35 cellular contexts compared by ENCODE assay signal in genomic region chr18:22882084-22882483, GRCh38. TPM values are rescaled to one million over a fixed set of nuclear protein-coding genes. Genes with fewer than 3 reads are reported as not detected.
DNase-seq lines count a peak whose midpoint lies in the region; ATAC-seq, FAIRE-seq and TF ChIP-seq lines count a peak whose summit lies in the region.
"Had no signal": no experiment of that assay in that cellular context is flagged by ENCODE, and none has a peak within 500 bp of the region (broad histone marks: within the 10 kb centered on the region; RNA-seq: fewer than 3 reads in every experiment).

No MANE protein-coding gene starts in this region.

- no peak for TF ChIP-seq EP300 in HepG2 (IDR thresholded peaks at IDR 0.05; ENCODE audit: low read depth in 2 of 2, low read length in 2 of 2)
- no peak for TF ChIP-seq EP300 in HepG2 (CRISPR knock-in tag; IDR thresholded peaks at IDR 0.05; ENCODE audit: borderline replicate concordance)
- TF ChIP-seq EP300 in A549 (IDR thresholded peaks at IDR 0.05): no peak
- no peak for TF ChIP-seq EP300 in K562 (IDR thresholded peaks at IDR 0.05; ENCODE audit: low read length)

- H3K36me3 Mint-ChIP-seq in GM23338 (ENCODE audit: low read depth): peaks cover 21% of the 10 kb centered on the region
- H3K36me3 Mint-ChIP-seq: CD14-positive monocyte; CD4-positive, CD25-positive, alpha-beta regulatory T cell; CD8-positive, alpha-beta memory T cell; CD8-positive, alpha-beta T cell had no signal

- no peak overlapping the region for H4K91ac ChIP-seq in IMR-90 (ENCODE audit: insufficient read depth, low read depth, low read length)

- ATAC-seq in HepG2: no peak
- ATAC-seq in right lobe of liver: no peak
- no peak for ATAC-seq in A549
- no peak for ATAC-seq in IMR-90 (ENCODE audit: low read depth)
- no peak for ATAC-seq in K562
- ATAC-seq in GM21825 (IDR thresholded peaks at IDR 0.05; ENCODE audit: unreplicated experiment): no peak
- ATAC-seq in GM23338: no peak
- ATAC-seq: CD8-positive, alpha-beta T cell had no signal

- in situ Hi-C loops in HepG2 (cut with HindIII; ENCODE audit: extremely low pct_ligation_motif_present, low pct_unique_long_range_greater_than_20kb) (no loop called here), IMR-90 (cut with MboI; ENCODE audit: low sequenced_read_pairs) (no loop called here), K562 (cut with MboI) (no loop called here)

- no peaks in the 10 kb centered on the region for H3K9me1 ChIP-seq in IMR-90 (ENCODE audit: insufficient read depth, low read length)
- H3K9me1 ChIP-seq in K562 (ENCODE audit: control insufficient read depth, insufficient read depth, low read length): no peaks in the 10 kb centered on the region

- no peak overlapping the region for H4K8ac ChIP-seq in IMR-90 (ENCODE audit: low read depth in 2 of 2, low read length in 2 of 2)

- H3K27ac Mint-ChIP-seq in GM23338: no peak overlapping the region
- H3K27ac Mint-ChIP-seq: B cell; CD14-positive monocyte; CD4-positive, alpha-beta memory T cell; CD4-positive, alpha-beta T cell; CD4-positive, CD25-positive, alpha-beta regulatory T cell; CD8-positive, alpha-beta memory T cell; CD8-positive, alpha-beta T cell had no signal

- H3K9ac ChIP-seq in HepG2 (ENCODE audit: insufficient read depth, low read depth, low read length) (no peak overlapping the region), IMR-90 (ENCODE audit: low read depth, low read length) (no peak overlapping the region), K562 (ENCODE audit: insufficient read depth in 1 of 2, low read depth in 2 of 2, low read length in 2 of 2) (no peak overlapping the region)
- H3K9ac ChIP-seq: BLaER1; BLaER1 treated with 17β-estradiol and CSF1 and Interleukin-3, amounts not matched to agents 10 nM and 100 nM had no signal

- H2BK5ac ChIP-seq in IMR-90 (ENCODE audit: low read depth, low read length, poor library complexity, severe bottlenecking): no peak overlapping the region

- no peak overlapping the region for H2AK9ac ChIP-seq in IMR-90 (replicated peaks; ENCODE audit: low read depth, low read length, poor library complexity)

- peaks cover 28% of the 10 kb centered on the region for H3K9me3 Mint-ChIP-seq in GM23338
- H3K9me3 Mint-ChIP-seq: CD4-positive, alpha-beta T cell; CD8-positive, alpha-beta T cell had no signal

- H3K27me3 ChIP-seq in HepG2 (ENCODE audit: control insufficient read depth in 1 of 2, insufficient read depth in 2 of 2, low read length in 2 of 2) (no peaks in the 10 kb centered on the region), right lobe of liver (no peaks in the 10 kb centered on the region), IMR-90 (ENCODE audit: control insufficient read depth, insufficient read depth, low read length) (peaks cover 2% of the 10 kb centered on the region; the same call in 1 of the 2 replicates), K562 (ENCODE audit: control insufficient read depth in 2 of 2, insufficient read depth in 2 of 2, low read length in 2 of 2) (no peaks in the 10 kb centered on the region; a peak in 3 of 5 replicates), GM23338 (ENCODE audit: insufficient read depth) (no peaks in the 10 kb centered on the region)
- H3K27me3 ChIP-seq: BE2C; BLaER1; BLaER1 treated with 17β-estradiol and CSF1 and Interleukin-3, amounts not matched to agents 10 nM and 100 nM had no signal

- H3K79me1 ChIP-seq in IMR-90 (ENCODE audit: low read depth in 1 of 2, low read length in 2 of 2): no peaks in the 10 kb centered on the region

- no peak overlapping the region for H3K23ac ChIP-seq in IMR-90 (ENCODE audit: low read depth, low read length)

- H3K4me1 ChIP-seq in HepG2 (ENCODE audit: insufficient read depth, low read length): no peaks in the 10 kb centered on the region
- no peaks in the 10 kb centered on the region for H3K4me1 ChIP-seq in right lobe of liver
- H3K4me1 ChIP-seq in A549: no peaks in the 10 kb centered on the region
- H3K4me1 ChIP-seq in IMR-90 (ENCODE audit: control insufficient read depth, insufficient read depth, low read length): no peaks in the 10 kb centered on the region; the same call in 1 of the 2 replicates
- H3K4me1 ChIP-seq in K562 (replicated peaks in 1 of 2; ENCODE audit: control insufficient read depth in 2 of 2, insufficient read depth in 2 of 2, low read length in 2 of 2): no peaks in the 10 kb centered on the region; a peak in 1 of 5 replicates
- peaks cover 5% of the 10 kb centered on the region; the same call in 1 of the 2 replicates for H3K4me1 ChIP-seq in GM23338 (ENCODE audit: insufficient read depth)
- H3K4me1 ChIP-seq: BE2C; BLaER1; BLaER1 treated with 17β-estradiol and CSF1 and Interleukin-3, amounts not matched to agents 10 nM and 100 nM had no signal

- H2AK5ac ChIP-seq in IMR-90 (ENCODE audit: low read depth, low read length): no peak overlapping the region

- H3K27ac ChIP-seq in HepG2 (ENCODE audit: extremely low read length, insufficient read depth, low read length) (no peak overlapping the region), right lobe of liver (no peak overlapping the region), A549 (no peak overlapping the region), IMR-90 (ENCODE audit: insufficient read depth, low read length) (no peak overlapping the region), K562 (ENCODE audit: extremely low read depth, low read depth, low read length) (no peak overlapping the region), GM23338 (ENCODE audit: low read depth) (no peak overlapping the region)
- H3K27ac ChIP-seq: 22Rv1; BLaER1; BLaER1 treated with 17β-estradiol and CSF1 and Interleukin-3, amounts not matched to agents 10 nM and 100 nM; C4-2B had no signal

- no peak overlapping the region for H3K4ac ChIP-seq in IMR-90 (ENCODE audit: low read depth, low read length)

- H2AFZ ChIP-seq in HepG2 (ENCODE audit: low read length) (no peak overlapping the region), IMR-90 (replicated peaks; ENCODE audit: low read length, poor library complexity) (no peak overlapping the region), K562 (ENCODE audit: low read depth, low read length) (no peak overlapping the region), GM23338 (no peak overlapping the region)

- H3K18ac ChIP-seq in IMR-90 (ENCODE audit: low read depth, low read length): no peak overlapping the region

- no peak overlapping the region for H2BK20ac ChIP-seq in IMR-90 (ENCODE audit: low read depth, low read length)

- no peaks in the 10 kb centered on the region for H3F3A ChIP-seq in GM23338 (replicated peaks; ENCODE audit: low read depth)

- TF ChIP-seq POLR2A in HepG2 (IDR thresholded peaks at IDR 0.05; ENCODE audit: insufficient read depth in 1 of 2, low read depth in 2 of 2, low read length in 2 of 2) (no peak), right lobe of liver (IDR thresholded peaks at IDR 0.05) (no peak), A549 (IDR thresholded peaks at IDR 0.05; ENCODE audit: low read length) (no peak), IMR-90 (IDR thresholded peaks at IDR 0.05; ENCODE audit: low read depth, low read length) (no peak), K562 (conservative IDR thresholded peaks at IDR 0.05) (no peak)

- H3K27me3 Mint-ChIP-seq in GM23338 (ENCODE audit: insufficient read depth, low read depth, poor library complexity): peaks cover 3% of the 10 kb centered on the region

- H3K79me2 ChIP-seq in HepG2 (ENCODE audit: insufficient read depth, low read length): no peaks in the 10 kb centered on the region
- no peaks in the 10 kb centered on the region for H3K79me2 ChIP-seq in K562 (ENCODE audit: control insufficient read depth, insufficient read depth, low read length)
- no peaks in the 10 kb centered on the region for H3K79me2 ChIP-seq in GM23338 (replicated peaks; ENCODE audit: insufficient read depth)

- DNase-seq in HepG2 (ENCODE audit: low spot score): no peak
- no peak for DNase-seq in right lobe of liver
- no peak for DNase-seq in A549 (ENCODE audit: low read depth in 1 of 2, low spot score in 1 of 2)
- DNase-seq in IMR-90: no peak
- DNase-seq in K562 (ENCODE audit: extremely low read depth in 1 of 4, low spot score in 3 of 4): no peak
- DNase-seq in GM23338 (ENCODE audit: low spot score): no peak
- DNase-seq in NCI-H1417 treated with DMSO at 0.1 percent for 48 hours (lab: John Stamatoyannopoulos, UW): no peak
- DNase-seq: 8988T; ACHN; AML-193; BE2C; C1 segment of cervical spinal cord; Caco-2; Calu3; CD4-positive, alpha-beta memory T cell; CD4-positive, alpha-beta T cell; CD4-positive, CD25-positive, alpha-beta regulatory T cell; CD8-positive, alpha-beta memory T cell; CD8-positive, alpha-beta T cell; COR-L47; DMS 273 treated with DMSO at 0.1 percent for 48 hours; DMS153; DMS53; DMS79; DMS79 treated with DMSO at 0.1 percent for 48 hours; DND-41; EL had no signal

- H3K4me3 Mint-ChIP-seq in GM23338: no peak overlapping the region
- H3K4me3 Mint-ChIP-seq: B cell; CD14-positive monocyte; CD4-positive, alpha-beta memory T cell; CD4-positive, alpha-beta T cell; CD4-positive, CD25-positive, alpha-beta regulatory T cell; CD8-positive, alpha-beta memory T cell; CD8-positive, alpha-beta T cell had no signal

- H3K9me2 ChIP-seq in GM23338 (ENCODE audit: insufficient read depth): no peaks in the 10 kb centered on the region

- BruUV-seq in HepG2 (replicated peaks; lab: Mats Ljungman, UMichigan) (no TSS peak), IMR-90 (replicated peaks; lab: Mats Ljungman, UMichigan) (no TSS peak), K562 (replicated peaks; lab: Mats Ljungman, UMichigan) (no TSS peak)

- H3K56ac ChIP-seq in IMR-90 (ENCODE audit: extremely low read depth, insufficient read depth, low read length): no peak overlapping the region

- H3K4me2 ChIP-seq in HepG2 (ENCODE audit: low read depth, low read length) (no peak overlapping the region), A549 (no peak overlapping the region), IMR-90 (ENCODE audit: low read depth, low read length) (no peak overlapping the region), K562 (ENCODE audit: insufficient read depth, low read length) (no peak overlapping the region), GM23338 (no peak overlapping the region)
- H3K4me2 ChIP-seq: BLaER1; BLaER1 treated with 17β-estradiol and CSF1 and Interleukin-3, amounts not matched to agents 10 nM and 100 nM had no signal

- H3K36me3 ChIP-seq in HepG2 (replicated peaks in 1 of 2; ENCODE audit: control insufficient read depth in 1 of 2, insufficient read depth in 2 of 2, low read length in 2 of 2): no peaks in the 10 kb centered on the region
- H3K36me3 ChIP-seq in right lobe of liver: no peaks in the 10 kb centered on the region
- no peaks in the 10 kb centered on the region for H3K36me3 ChIP-seq in IMR-90 (ENCODE audit: control insufficient read depth, insufficient read depth, low read length)
- no peaks in the 10 kb centered on the region for H3K36me3 ChIP-seq in K562 (ENCODE audit: control insufficient read depth, insufficient read depth, low read length)
- peaks cover 5% of the 10 kb centered on the region; the same call in 1 of the 2 replicates for H3K36me3 ChIP-seq in GM23338 (ENCODE audit: insufficient read depth)
- H3K36me3 ChIP-seq: BE2C; BLaER1; BLaER1 treated with 17β-estradiol and CSF1 and Interleukin-3, amounts not matched to agents 10 nM and 100 nM had no signal

- H2BK15ac ChIP-seq in IMR-90 (ENCODE audit: low read depth, low read length): no peak overlapping the region

- TF ChIP-seq RAD21 in HepG2 (CRISPR knock-in tag; IDR thresholded peaks at IDR 0.05): no peak
- no peak for TF ChIP-seq RAD21 in A549 (conservative IDR thresholded peaks at IDR 0.05 in 1 of 2, IDR thresholded peaks at IDR 0.05 in 1 of 2)
- no peak for TF ChIP-seq RAD21 in IMR-90 (IDR thresholded peaks at IDR 0.05; ENCODE audit: low read length)
- no peak for TF ChIP-seq RAD21 in K562 (CRISPR knock-in tag; conservative IDR thresholded peaks at IDR 0.05 in 1 of 2, IDR thresholded peaks at IDR 0.05 in 1 of 2)

- no peak overlapping the region for H3K14ac ChIP-seq in IMR-90 (replicated peaks; ENCODE audit: low read depth, low read length)

- FAIRE-seq in HepG2 (lab: Jason Lieb, UNC) (no peak), A549 (lab: Jason Lieb, UNC) (no peak), K562 (lab: Jason Lieb, UNC) (no peak)
- FAIRE-seq: A204.1 had no signal

- H4K20me1 ChIP-seq in HepG2 (ENCODE audit: insufficient read depth, low read length): no peaks in the 10 kb centered on the region; the same call in 1 of the 2 replicates
- H4K20me1 ChIP-seq in IMR-90 (ENCODE audit: insufficient read depth, low read length): no peaks in the 10 kb centered on the region
- no peaks in the 10 kb centered on the region for H4K20me1 ChIP-seq in K562 (replicated peaks; ENCODE audit: control insufficient read depth, insufficient read depth, low read length)
- no peaks in the 10 kb centered on the region for H4K20me1 ChIP-seq in GM23338 (replicated peaks; ENCODE audit: insufficient read depth)
- H4K20me1 ChIP-seq: BLaER1; BLaER1 treated with 17β-estradiol and CSF1 and Interleukin-3, amounts not matched to agents 10 nM and 100 nM had no signal

- H2BK120ac ChIP-seq in IMR-90 (ENCODE audit: low read depth, low read length): no peak overlapping the region

- POLR2A ChIA-PET in HepG2 (lab: Yijun Ruan, JAX): no interaction called here
- POLR2A ChIA-PET in A549 (lab: Yijun Ruan, JAX): no interaction called here
- POLR2A ChIA-PET in IMR-90 (lab: Charles Lee; ENCODE audit: unreplicated experiment): no interaction called here
- POLR2A ChIA-PET in K562 (lab: Yijun Ruan, JAX): interaction anchor here (1.4 kb wide), 1 partner anchor 11 kb away, joined by 3 read pairs; no protein-coding TSS in a partner anchor

- H4K5ac ChIP-seq in IMR-90 (ENCODE audit: low read depth, low read length): no peak overlapping the region

- H3K4me3 ChIP-seq in HepG2 (replicated peaks in 1 of 3; ENCODE audit: insufficient read depth in 1 of 3, low read depth in 2 of 3, low read length in 3 of 3): no peak overlapping the region
- H3K4me3 ChIP-seq in right lobe of liver: no peak overlapping the region
- no peak overlapping the region for H3K4me3 ChIP-seq in A549
- H3K4me3 ChIP-seq in IMR-90 (ENCODE audit: insufficient read depth, low read depth, low read length): no peak overlapping the region
- H3K4me3 ChIP-seq in K562: no peak overlapping the region
- no peak overlapping the region for H3K4me3 ChIP-seq in GM23338
- H3K4me3 ChIP-seq: BLaER1; BLaER1 treated with 17β-estradiol and CSF1 and Interleukin-3, amounts not matched to agents 10 nM and 100 nM had no signal

- dilution Hi-C loops in IMR-90 (cut with HindIII; ENCODE audit: low sequenced_read_pairs, unreplicated experiment): no loop called here

- TF ChIP-seq CTCF in HepG2 (CRISPR knock-in tag; IDR thresholded peaks at IDR 0.05) (no peak), right lobe of liver (IDR thresholded peaks at IDR 0.05) (no peak), A549 (IDR thresholded peaks at IDR 0.05) (no peak), IMR-90 (conservative IDR thresholded peaks at IDR 0.05; ENCODE audit: low read depth, low read length) (no peak), K562 (IDR thresholded peaks at IDR 0.05 in 2 of 3, conservative IDR thresholded peaks at IDR 0.05 in 1 of 3; ENCODE audit: insufficient read depth in 2 of 3, low read depth in 1 of 3, low read length in 3 of 3) (no peak), GM23338 (conservative IDR thresholded peaks at IDR 0.05; ENCODE audit: low read depth in 2 of 2) (no peak)

- peaks cover 20% of the 10 kb centered on the region for H3K4me1 Mint-ChIP-seq in GM23338
- H3K4me1 Mint-ChIP-seq: B cell; CD14-positive monocyte; CD4-positive, alpha-beta memory T cell; CD4-positive, CD25-positive, alpha-beta regulatory T cell; CD8-positive, alpha-beta memory T cell had no signal

- intact Hi-C loops in HepG2 (cut with micrococcal nuclease; ENCODE audit: unreplicated experiment): loop anchor here (5.0 kb wide), 1 partner anchor 385 kb away; no protein-coding TSS in a partner anchor
- intact Hi-C loops in right lobe of liver (cut with DNase I): no loop called here
- intact Hi-C loops in IMR-90 (cut with micrococcal nuclease): no loop called here
- intact Hi-C loops in K562 (cut with micrococcal nuclease): no loop called here

- CTCF ChIA-PET in HepG2 (lab: Yijun Ruan, JAX; ENCODE audit: low intra/inter-chr PET ratio, low total read pairs) (no interaction called here), A549 (lab: Yijun Ruan, JAX) (no interaction called here), IMR-90 (lab: Yijun Ruan, JAX) (no interaction called here), K562 (lab: Yijun Ruan, JAX; ENCODE audit: low intra/inter-chr PET ratio) (no interaction called here)

- no peaks in the 10 kb centered on the region for H3K9me3 ChIP-seq in HepG2 (ENCODE audit: low read length)
- no peaks in the 10 kb centered on the region for H3K9me3 ChIP-seq in right lobe of liver
- H3K9me3 ChIP-seq in A549: no peaks in the 10 kb centered on the region
- H3K9me3 ChIP-seq in IMR-90 (ENCODE audit: control insufficient read depth, insufficient read depth, low read length): no peaks in the 10 kb centered on the region
- H3K9me3 ChIP-seq in K562 (replicated peaks; ENCODE audit: control insufficient read depth, insufficient read depth, low read depth, low read length): no peaks in the 10 kb centered on the region
- H3K9me3 ChIP-seq: BE2C, BLaER1, Caco-2 had no signal

RNA-seq across cellular contexts. Expression of gene RBBP8, which starts 51.0 kb away (rescaled TPM):
- 47.4 and 68.5 TPM in 2 replicates for total RNA-seq in HepG2 (2016; rRNA removed; fragmentation: Illumina TruSeq; extraction: Trizol)
- total RNA-seq in HepG2 (2016; cell fraction: cytosol; rRNA removed; fragmentation: Illumina TruSeq; extraction: Trizol; ENCODE audit: low read depth): 30.0 and 33.7 TPM in 2 replicates
- 41.7 and 67.3 TPM in 2 replicates for total RNA-seq in HepG2 (2016; cell fraction: insoluble cytoplasmic fraction; rRNA removed; fragmentation: Illumina TruSeq; extraction: Trizol)
- 54.2 and 60.1 TPM in 2 replicates for total RNA-seq in HepG2 (2016; cell fraction: membrane; rRNA removed; fragmentation: Illumina TruSeq; extraction: Trizol)
- total RNA-seq in HepG2 (2016; cell fraction: nucleus; rRNA removed; fragmentation: Illumina TruSeq; extraction: Trizol): 31.6 and 34.5 TPM in 2 replicates
- polyA plus RNA-seq in HepG2 (2011; rRNA removed): 10.9 and 14.2 TPM in 2 replicates
- polyA plus RNA-seq in HepG2 (2011; cell fraction: cytosol; rRNA removed): 4.7 and 9.6 TPM in 2 replicates
- polyA plus RNA-seq in HepG2 (2011; cell fraction: nucleus; rRNA removed): 2.7 and 4.2 TPM in 2 replicates
- 17.4 and 18.9 TPM in 2 replicates for polyA plus RNA-seq in HepG2 (2012)
- 18.4 and 18.5 TPM in 2 replicates for polyA plus RNA-seq in HepG2 (2016; cell fraction: cytosol; fragmentation: Illumina TruSeq; extraction: Trizol; ENCODE audit: low read depth)
- 52.2 and 53.7 TPM in 2 replicates for polyA plus RNA-seq in HepG2 (2016; cell fraction: insoluble cytoplasmic fraction; fragmentation: Illumina TruSeq; extraction: Trizol; ENCODE audit: low read depth)
- 33.1 and 36.4 TPM in 2 replicates for polyA plus RNA-seq in HepG2 (2016; cell fraction: membrane; fragmentation: Illumina TruSeq; extraction: Trizol; ENCODE audit: low read depth)
- 23.3 and 24.4 TPM in 2 replicates for polyA plus RNA-seq in HepG2 (2016; cell fraction: nucleus; fragmentation: Illumina TruSeq; extraction: Trizol; ENCODE audit: insufficient read depth, low read depth)
- polyA minus RNA-seq in HepG2 (2011; rRNA and poly(A)+ RNA removed; ENCODE audit: low replicate concordance): 4.0 and 26.1 TPM in 2 replicates
- polyA minus RNA-seq in HepG2 (2011; cell fraction: cytosol; rRNA and poly(A)+ RNA removed): 13.6 and 17.0 TPM in 2 replicates
- polyA minus RNA-seq in HepG2 (2011; cell fraction: nucleus; rRNA and poly(A)+ RNA removed): 21.3 and 28.7 TPM in 2 replicates
- total RNA-seq in right lobe of liver: 10 to 100 TPM in 5 of 6 experiments, 1 to 10 TPM in 1; 8.3 to 24.9 (median 12.4) TPM
- polyA plus RNA-seq in A549 (2011; rRNA removed): 49.6 and 65.4 TPM in 2 replicates
- 11.4 and 13.0 TPM in 2 replicates for polyA plus RNA-seq in A549 (2012; cell fraction: cytosol; rRNA removed)
- polyA plus RNA-seq in A549 (2012; cell fraction: nucleus; rRNA removed): 4.4 and 8.5 TPM in 2 replicates
- polyA plus RNA-seq in A549 (2017; fragmentation: RNase III; extraction: RNeasy Plus Mini Kit Qiagen cat#74134 plus additional on column Dnase treatment): 25.6 to 28.2 TPM (median 26.8 TPM) in 3 replicates
- polyA minus RNA-seq in A549 (2011; rRNA and poly(A)+ RNA removed): 14.9 and 19.3 TPM in 2 replicates
- total RNA-seq in IMR-90 (2012; rRNA removed): 21.1 and 25.3 TPM in 2 replicates
- polyA plus RNA-seq in IMR-90 (2012; rRNA removed): 10.8 and 12.0 TPM in 2 replicates
- polyA plus RNA-seq in IMR-90 (2012; cell fraction: cytosol; rRNA removed): 1.2 and 1.8 TPM in 2 replicates
- polyA plus RNA-seq in IMR-90 (2012; cell fraction: nucleus; rRNA removed; ENCODE audit: low replicate concordance): 0.40 and 3.8 TPM in 2 replicates
- 27.9 and 67.2 TPM in 2 replicates for total RNA-seq in K562 (2011; cell fraction: chromatin; rRNA removed; ENCODE audit: low replicate concordance)
- total RNA-seq in K562 (2011; cell fraction: nucleolus; rRNA removed): 10.7 and 16.6 TPM in 2 replicates
- total RNA-seq in K562 (2011; cell fraction: nucleoplasm; rRNA removed): 29.2 and 30.0 TPM in 2 replicates
- total RNA-seq in K562 (2014; rRNA removed): 34.7 and 34.8 TPM in 2 replicates
- total RNA-seq in K562 (2014; rRNA removed; fragmentation: Illumina TruSeq; extraction: Trizol): 63.1 and 71.3 TPM in 2 replicates
- total RNA-seq in K562 (2015; rRNA removed; fragmentation: Illumina TruSeq; extraction: Trizol): 49.6 and 51.5 TPM in 2 replicates
- total RNA-seq in K562 (2021): 48.9 and 52.4 TPM in 2 replicates
- polyA plus RNA-seq in K562 (2011; rRNA removed): 31.0 and 54.5 TPM in 2 replicates
- 8.7 and 13.6 TPM in 2 replicates for polyA plus RNA-seq in K562 (2011; cell fraction: cytosol; rRNA removed)
- polyA plus RNA-seq in K562 (2011; cell fraction: nucleus; rRNA removed): 13.1 and 14.4 TPM in 2 replicates
- polyA plus RNA-seq in K562 (2012): 33.5 and 36.3 TPM in 2 replicates
- polyA plus RNA-seq in K562 (2014; fragmentation: Illumina TruSeq; extraction: Trizol): 42.2 and 51.2 TPM in 2 replicates
- 10 to 100 TPM; 28.4 to 45.6 TPM for polyA plus RNA-seq in K562 (2014; fragmentation: Nextera tagmentation; extraction: Ambion mirVana)
- polyA plus RNA-seq in K562 (2014; rRNA removed): 30.7 and 38.0 TPM in 2 replicates
- polyA minus RNA-seq in K562 (2011; rRNA and poly(A)+ RNA removed): 50.4 and 62.6 TPM in 2 replicates
- 18.8 and 22.4 TPM in 2 replicates for polyA minus RNA-seq in K562 (2011; cell fraction: cytosol; rRNA and poly(A)+ RNA removed)
- polyA minus RNA-seq in K562 (2011; cell fraction: nucleus; rRNA and poly(A)+ RNA removed): 17.2 and 27.7 TPM in 2 replicates
- 49.2 and 53.3 TPM in 2 replicates for total RNA-seq in GM23338 (2014; rRNA removed; shearing (Covaris generic))
- 48.9 and 55.6 TPM in 2 replicates for polyA plus RNA-seq in GM23338 (2016; fragmentation: Nextera tagmentation; extraction: Ambion mirVana)

Comparison
In these comparisons a context has a peak if more than half of its experiments do, and no peak if none do; other contexts are left out.
1. Of the 241 proteins assayed by ChIP-seq in both HepG2 and K562: peak only in HepG2: MAFK; only in K562: MAFG; in both: MAFF; in neither: 238.